Comparison of ENCODE assay signal across 8 cellular contexts in the genomic region with DNA sequence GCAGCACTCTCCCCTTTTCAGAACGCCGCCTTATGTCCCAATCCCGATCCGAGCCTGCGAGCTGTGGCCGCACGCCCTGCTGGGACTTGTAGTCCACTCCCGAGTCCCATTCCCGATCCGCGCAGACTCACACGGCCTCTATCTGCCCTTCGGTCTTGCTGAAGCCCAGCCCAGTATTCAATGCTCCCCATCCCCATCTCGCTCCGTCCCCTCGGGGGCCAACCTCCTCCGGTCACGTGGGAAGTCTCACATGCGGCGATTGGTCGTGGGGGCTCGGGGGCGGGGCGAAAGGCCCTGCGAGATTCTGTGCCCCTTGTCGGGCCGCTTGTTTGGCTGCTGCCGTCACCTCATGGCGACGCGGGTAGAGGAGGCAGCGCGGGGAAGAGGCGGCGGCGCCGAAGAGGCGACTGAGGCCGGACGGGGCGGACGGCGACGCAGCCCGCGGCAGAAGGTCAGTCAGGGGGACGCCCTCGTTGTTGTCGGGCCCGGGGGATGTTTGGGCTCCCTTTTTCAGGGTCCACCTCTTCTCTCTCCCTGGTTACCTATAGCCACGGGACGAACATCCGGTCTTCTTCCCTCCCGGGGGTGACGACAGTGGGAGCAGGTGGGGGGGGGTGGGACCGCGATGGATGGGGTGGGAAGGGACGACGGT. TPM values are rescaled to one million over a fixed set of nuclear protein-coding genes. Genes with fewer than 3 reads are reported as not detected.
DNase-seq lines count a peak whose midpoint lies in the region; FAIRE-seq and TF ChIP-seq lines count a peak whose summit lies in the region.

A gene (plus strand): TSS at position 328 of the 652 bp plus-strand sequence. CDS start 22 bp downstream, at position 350.

- WGBS in neuronal stem cell (ENCODE audit: extremely low coverage in 2 of 2, insufficient read length in 2 of 2, insufficient replicate concordance in 1 of 2), 2 donors: no CpG with 5 or more reads among the region's 59 CpGs

- H3K9ac ChIP-seq in SK-N-MC (ENCODE audit: insufficient read length) (peak within 1 kb of the TSS; percentile 82), neuronal stem cell (ENCODE audit: low read depth, low read length, poor library complexity) (peak within 1 kb of the TSS; percentile 70)

- no peak within 1 kb of the TSS for H2BK120ac ChIP-seq in neuronal stem cell (ENCODE audit: low read depth, low read length)

- TF ChIP-seq CTCF in HFFc6 (IDR thresholded peaks at IDR 0.05): no peak
- TF ChIP-seq CTCF in NB4 (IDR thresholded peaks at IDR 0.05; ENCODE audit: low read depth, low read length): no peak
- no peak for TF ChIP-seq CTCF in subcutaneous adipose tissue (IDR thresholded peaks at IDR 0.05; ENCODE audit: low read depth)

- H3K27me3 ChIP-seq in neuronal stem cell (ENCODE audit: control insufficient read depth in 3 of 3, insufficient read depth in 3 of 3, low read depth in 1 of 3, low read length in 3 of 3): no peaks in the 10 kb centered on the region

- H3K4me2 ChIP-seq in neuronal stem cell (ENCODE audit: insufficient read depth, low read length, poor library complexity, severe bottlenecking): peak within 1 kb of the TSS; percentile 57

- H3K27me3 Mint-ChIP-seq in HFFc6 (ENCODE audit: insufficient read depth): no peaks in the 10 kb centered on the region
- H3K27me3 Mint-ChIP-seq in activated naive CD4-positive, alpha-beta T cell treated with anti-CD3 and anti-CD28 coated beads, Interleukin-2, amount 10 ng/mL, durations not matched to agents 7 days and 5 days: no peaks in the 10 kb centered on the region

- H3K23ac ChIP-seq in neuronal stem cell (ENCODE audit: low read depth, low read length, poor library complexity): no peak within 1 kb of the TSS

- H3K4me3 Mint-ChIP-seq in HFFc6: peak within 1 kb of the TSS; percentile 95
- H3K4me3 Mint-ChIP-seq in activated naive CD4-positive, alpha-beta T cell treated with anti-CD3 and anti-CD28 coated beads, Interleukin-2, amount 10 ng/mL, durations not matched to agents 7 days and 5 days: peak within 1 kb of the TSS; percentile 99

- peak; percentile 97 for DNase-seq in GM04503 (ENCODE audit: low read depth)
- peak; percentile 97 for DNase-seq in HFFc6
- peak; percentile 99 for DNase-seq in NB4 (ENCODE audit: low read depth)
- peak; percentile 94 for DNase-seq in SK-N-MC (ENCODE audit: low read depth, low spot score)
- DNase-seq in activated naive CD4-positive, alpha-beta T cell treated with anti-CD3 and anti-CD28 coated beads, Interleukin-2, amount 10 ng/mL, durations not matched to agents 7 days and 5 days: peak; percentile 95
- peak; percentile 83 to 97 for DNase-seq in frontal cortex (ENCODE audit: low spot score in 2 of 2)
- DNase-seq in neuronal stem cell (ENCODE audit: low spot score): peak; percentile 94

- H3K27ac ChIP-seq in SK-N-MC (peak within 1 kb of the TSS; percentile 60; the same call in 1 of the 2 replicates), neuronal stem cell (replicated peaks; ENCODE audit: low read length) (no peak within 1 kb of the TSS)

- TF ChIP-seq POLR2A in NB4 (IDR thresholded peaks at IDR 0.05; ENCODE audit: extremely low read depth, insufficient read length): peak; percentile 77

- FAIRE-seq in frontal cortex (lab: Jason Lieb, UNC): peak; percentile 95

- peak within 1 kb of the TSS; percentile 92 for H2AFZ ChIP-seq in neuronal stem cell (ENCODE audit: low read length)

- H3K36me3 ChIP-seq in SK-N-MC (ENCODE audit: insufficient read depth, low read length): peaks cover 11% of the 10 kb centered on the region; the same call in 1 of the 2 replicates
- peaks cover 0 to 20% of the 10 kb centered on the region in 2 donors for H3K36me3 ChIP-seq in neuronal stem cell (replicated peaks in 1 of 2; ENCODE audit: control insufficient read depth in 2 of 2, insufficient read depth in 2 of 2, low read length in 2 of 2)

- no peak within 1 kb of the TSS for H2AK5ac ChIP-seq in neuronal stem cell (ENCODE audit: low read depth, low read length)

- peak within 1 kb of the TSS; percentile 73 for H3K27ac Mint-ChIP-seq in HFFc6
- peak within 1 kb of the TSS; percentile 92 for H3K27ac Mint-ChIP-seq in activated naive CD4-positive, alpha-beta T cell treated with anti-CD3 and anti-CD28 coated beads, Interleukin-2, amount 10 ng/mL, durations not matched to agents 7 days and 5 days

- no peak within 1 kb of the TSS for H4K91ac ChIP-seq in neuronal stem cell (ENCODE audit: low read depth, low read length, poor library complexity)

- H3K4me3 ChIP-seq in NB4 (ENCODE audit: low read depth, low read length): peak within 1 kb of the TSS; percentile 76
- H3K4me3 ChIP-seq in SK-N-MC: peak within 1 kb of the TSS; percentile 87
- peak within 1 kb of the TSS; percentile 60 to 91 for H3K4me3 ChIP-seq in neuronal stem cell (ENCODE audit: low read length in 2 of 2)

- H2BK5ac ChIP-seq in neuronal stem cell (ENCODE audit: low read length): no peak within 1 kb of the TSS

- peak within 1 kb of the TSS; percentile 85 for H3K18ac ChIP-seq in neuronal stem cell (ENCODE audit: low read length)

- no peak within 1 kb of the TSS for H4K8ac ChIP-seq in neuronal stem cell (ENCODE audit: low read depth, low read length)

- H2BK15ac ChIP-seq in neuronal stem cell (ENCODE audit: low read length): no peak within 1 kb of the TSS

- H3K14ac ChIP-seq in neuronal stem cell (ENCODE audit: low read length): no peak within 1 kb of the TSS

- no peak within 1 kb of the TSS for H2BK12ac ChIP-seq in neuronal stem cell (ENCODE audit: low read length)

- H3K36me3 Mint-ChIP-seq in HFFc6 (ENCODE audit: low read depth): no peaks in the 10 kb centered on the region
- peaks cover 3% of the 10 kb centered on the region for H3K36me3 Mint-ChIP-seq in activated naive CD4-positive, alpha-beta T cell treated with anti-CD3 and anti-CD28 coated beads, Interleukin-2, amount 10 ng/mL, durations not matched to agents 7 days and 5 days

- no peak within 1 kb of the TSS for H3K4ac ChIP-seq in neuronal stem cell (ENCODE audit: low read length)

- H3K4me1 Mint-ChIP-seq in HFFc6 (ENCODE audit: low read depth): peaks cover 10% of the 10 kb centered on the region
- H3K4me1 Mint-ChIP-seq in activated naive CD4-positive, alpha-beta T cell treated with anti-CD3 and anti-CD28 coated beads, Interleukin-2, amount 10 ng/mL, durations not matched to agents 7 days and 5 days: peaks cover 16% of the 10 kb centered on the region

- H3K4me1 ChIP-seq in neuronal stem cell (ENCODE audit: control insufficient read depth in 2 of 2, insufficient read depth in 1 of 2, low read depth in 1 of 2, low read length in 2 of 2): no peaks in the 10 kb centered on the region

- H3K9me3 Mint-ChIP-seq in HFFc6: no peaks in the 10 kb centered on the region
- H3K9me3 Mint-ChIP-seq in activated naive CD4-positive, alpha-beta T cell treated with anti-CD3 and anti-CD28 coated beads, Interleukin-2, amount 10 ng/mL, durations not matched to agents 7 days and 5 days: no peaks in the 10 kb centered on the region

- CTCF ChIA-PET in activated naive CD4-positive, alpha-beta T cell treated with anti-CD3 and anti-CD28 coated beads, Interleukin-2, amount 10 ng/mL, durations not matched to agents 7 days and 5 days (lab: Charles Lee): no interaction called here

- H3K9me3 ChIP-seq in SK-N-MC (ENCODE audit: low read depth, low read length) (no peaks in the 10 kb centered on the region), neuronal stem cell (replicated peaks in 1 of 2; ENCODE audit: control insufficient read depth in 2 of 2, insufficient read depth in 1 of 2, low read depth in 1 of 2, low read length in 2 of 2) (no peaks in the 10 kb centered on the region)

- H3K79me1 ChIP-seq in neuronal stem cell (ENCODE audit: low read depth, low read length): no peaks in the 10 kb centered on the region

RNA-seq across cellular contexts. Expression of the gene that starts here (rescaled TPM):
- 1 to 10 TPM; 6.8 to 7.8 (median 7.1) TPM for total RNA-seq in HFFc6 (2021; fragmentation: NEBNext Ultra II Directional; extraction: Animal tissue kit (Norgen Biotek cat#: 25700))
- total RNA-seq in frontal cortex (11.8 TPM), subcutaneous adipose tissue (10 to 100 TPM; 27.5 to 35.9 (median 31.1) TPM)
- polyA plus RNA-seq in neuronal stem cell (2013, experiment 1 of 2): 13.8 TPM
- polyA plus RNA-seq in neuronal stem cell (2013, experiment 2 of 2): 14.2 TPM
